Comparison of ENCODE assay signal across 8 cellular contexts in genomic region chr20:38446441-38447209, GRCh38. TPM values are rescaled to one million over a fixed set of nuclear protein-coding genes. Genes with fewer than 3 reads are reported as not detected.
DNase-seq lines count a peak whose midpoint lies in the region; ATAC-seq and TF ChIP-seq lines count a peak whose summit lies in the region.

No MANE protein-coding gene starts in this region.

- ATAC-seq in GM19395 (IDR thresholded peaks at IDR 0.05; ENCODE audit: unreplicated experiment): peak; percentile 87
- ATAC-seq in HG03571 (IDR thresholded peaks at IDR 0.05; ENCODE audit: unreplicated experiment): peak; percentile 87

- peak; percentile 85 for DNase-seq in CD14-positive monocyte (ENCODE audit: low spot score)
- peak; percentile 73 for DNase-seq in NCI-H748 treated with DMSO at 0.1 percent for 48 hours (lab: John Stamatoyannopoulos, UW)
- peak; percentile 93 for DNase-seq in activated CD4-positive, alpha-beta T cell treated with anti-CD3 and anti-CD28 coated beads, Interleukin-2, amount 50 U/mL, for 4 hours
- peak; percentile 86 to 96 for DNase-seq in dermis microvascular lymphatic vessel endothelial cell (ENCODE audit: low read depth in 2 of 2)
- peak; percentile 96 to 97 for DNase-seq in stimulated activated CD4-positive, alpha-beta T cell treated with anti-CD3 and anti-CD28 coated beads, Interleukin-2, amount 100 ng/mL, for 48 hours

- H3K4me1 Mint-ChIP-seq in CD14-positive monocyte: peaks cover 22% of the 10 kb centered on the region

- no peaks in the 10 kb centered on the region for H3K9me3 ChIP-seq in liver (ENCODE audit: control insufficient read depth in 4 of 4, low read length in 3 of 4)

- peak overlapping the region; percentile 62 to 78 for H3K27ac ChIP-seq in liver (ENCODE audit: low read depth in 1 of 2, low read length in 2 of 2)

- peak overlapping the region; percentile 79 to 84 for H3K4me3 Mint-ChIP-seq in CD14-positive monocyte

- peaks cover 26 to 33% of the 10 kb centered on the region in 2 donors for H3K36me3 Mint-ChIP-seq in CD14-positive monocyte

- intact Hi-C loops in CD14-positive monocyte (cut with micrococcal nuclease): loop anchor here (1.0 to 5.0 kb wide), 2 partner anchors 11 to 414 kb away; partner anchors contain the start of genes SNHG17 (in 2 of the 2), RPRD1B (in 1 of the 2) and TTI1 (in 1 of the 2)

- WGBS in liver: 2% methylated on average over 56 of the region's 56 CpGs

- peak; percentile 74 to 78 for TF ChIP-seq RAD21 in liver (IDR thresholded peaks at IDR 0.05)

- no peaks in the 10 kb centered on the region for H3K9me3 Mint-ChIP-seq in CD14-positive monocyte

- H3K4me1 ChIP-seq in liver (ENCODE audit: control insufficient read depth in 4 of 4, insufficient read depth in 4 of 4, low read length in 3 of 4): peaks cover 7 to 20% (median 17%) of the 10 kb centered on the region in 4 donors

- H3K4me3 ChIP-seq in liver (ENCODE audit: low read depth in 1 of 3, low read length in 3 of 3): peak overlapping the region; percentile 88 to 97 (median 89)

- H3K27ac Mint-ChIP-seq in CD14-positive monocyte: peak overlapping the region; percentile 60 to 87 (median 67)

- H3K27me3 Mint-ChIP-seq in CD14-positive monocyte (ENCODE audit: low read depth in 3 of 3): peaks cover 5 to 11% (median 9%) of the 10 kb centered on the region in 3 donors

- H3K27me3 ChIP-seq in liver (ENCODE audit: control insufficient read depth in 4 of 4, insufficient read depth in 4 of 4, low read length in 3 of 4): no peaks in the 10 kb centered on the region

- H3K36me3 ChIP-seq in liver (ENCODE audit: control insufficient read depth in 4 of 4, insufficient read depth in 3 of 4, low read depth in 1 of 4, low read length in 3 of 4): peaks cover 2 to 19% (median 18%) of the 10 kb centered on the region in 4 donors

- peak overlapping the region; percentile 85 to 91 for H3K9ac ChIP-seq in liver (ENCODE audit: low read depth in 1 of 2, low read length in 2 of 2)

- peak; percentile 99 for TF ChIP-seq CTCF in CD14-positive monocyte (IDR thresholded peaks at IDR 0.05)
- TF ChIP-seq CTCF in liver (IDR thresholded peaks at IDR 0.05; ENCODE audit: low read depth, low read length, missing input control): peak; percentile 94

TF ChIP-seq in liver, 16 proteins besides CTCF, POLR2A, EP300 and RAD21:
- no peak for TF ChIP-seq JUND (IDR thresholded peaks at IDR 0.05)
- no peak for TF ChIP-seq HNF4G (IDR thresholded peaks at IDR 0.05)
- TF ChIP-seq FOXA1 (IDR thresholded peaks at IDR 0.05): no peak
- TF ChIP-seq HNF4A (conservative IDR thresholded peaks at IDR 0.05): no peak
- TF ChIP-seq SP1 (IDR thresholded peaks at IDR 0.05): peak; percentile 51
- TF ChIP-seq ZBTB33 (IDR thresholded peaks at IDR 0.05): peak; percentile 22
- TF ChIP-seq EGR1 (IDR thresholded peaks at IDR 0.05; ENCODE audit: low read depth in 2 of 2): peak; percentile 46 to 55
- TF ChIP-seq RXRA (IDR thresholded peaks at IDR 0.05): peak; percentile 19 to 38
- peak; percentile 61 for TF ChIP-seq REST (IDR thresholded peaks at IDR 0.05)
- TF ChIP-seq NR2F2 (IDR thresholded peaks at IDR 0.05): no peak
- peak; percentile 21 for TF ChIP-seq FOXA2 (IDR thresholded peaks at IDR 0.05)
- peak; percentile 57 for TF ChIP-seq MAX (IDR thresholded peaks at IDR 0.05)
- TF ChIP-seq YY1 (IDR thresholded peaks at IDR 0.05): peak; percentile 77
- TF ChIP-seq TAF1 (conservative IDR thresholded peaks at IDR 0.05): peak; percentile 64
- no peak for TF ChIP-seq ATF3 (IDR thresholded peaks at IDR 0.05)
- peak; percentile 77 to 95 for TF ChIP-seq GABPA (IDR thresholded peaks at IDR 0.05 in 1 of 2, conservative IDR thresholded peaks at IDR 0.05 in 1 of 2)

RNA-seq across cellular contexts. Expression of gene SNHG17, which starts 11.5 kb away (rescaled TPM):
- polyA plus RNA-seq in CD14-positive monocyte (10 to 100 TPM; 10.1 to 29.2 TPM), liver (10 to 100 TPM; 18.9 to 24.6 TPM)
- total RNA-seq in dermis microvascular lymphatic vessel endothelial cell (5.1 and 7.0 TPM in 2 replicates), liver (1 to 10 TPM; 6.3 to 9.2 TPM)

RNA-seq across cellular contexts. Expression of gene RALGAPB, which starts 26.0 kb away (rescaled TPM):
- 1 to 10 TPM; 4.7 to 6.1 TPM for polyA plus RNA-seq in CD14-positive monocyte
- 16.3 and 21.1 TPM in 2 replicates for total RNA-seq in dermis microvascular lymphatic vessel endothelial cell
- 10 to 100 TPM; 14.4 to 19.7 TPM for total RNA-seq in liver
- 1 to 10 TPM; 4.3 to 4.5 TPM for polyA plus RNA-seq in liver

Comparison
In these comparisons a context has a peak if more than half of its experiments do, and no peak if none do; other contexts are left out.
1. Peak in every context shown above with its lines: DNase-seq, ATAC-seq, H3K4me3 ChIP-seq and H3K27ac ChIP-seq.